In the genomic region with DNA sequence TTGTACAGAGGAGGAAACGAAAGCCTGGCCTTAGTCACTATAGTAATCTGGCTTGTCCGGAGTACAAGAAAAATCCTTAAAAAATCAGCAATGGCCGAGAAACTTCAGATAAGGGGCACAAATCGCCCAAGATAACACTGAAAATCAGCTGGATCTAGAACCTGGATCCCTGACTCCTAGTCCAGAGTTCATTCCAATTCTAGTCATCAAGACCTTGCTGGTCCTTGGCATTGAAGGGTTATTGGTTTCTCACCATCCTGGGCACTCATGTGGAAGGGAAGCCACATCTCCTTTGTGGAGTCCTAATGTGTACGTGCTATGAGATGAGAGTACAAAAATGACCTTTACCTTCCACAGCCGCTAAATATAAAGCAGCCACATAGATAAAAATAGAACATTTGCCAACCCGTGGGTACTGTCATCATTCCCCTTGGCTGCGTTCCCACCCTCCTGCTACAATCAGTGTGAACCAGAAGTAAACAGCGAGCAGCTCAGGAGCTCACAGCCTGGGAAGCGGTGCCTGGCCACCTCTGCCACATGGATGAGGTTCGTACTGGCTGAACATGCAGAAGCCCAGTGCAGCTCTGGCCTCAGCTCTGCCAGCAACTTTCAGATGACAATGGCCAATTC, we compare ENCODE assay signal across 10 cellular contexts.
DNase-seq lines count a peak whose midpoint lies in the region; ATAC-seq lines count a peak whose summit lies in the region.
"Had no signal": no experiment of that assay in that cellular context is flagged by ENCODE, and none has a peak within 500 bp of the region (broad histone marks: within the 10 kb centered on the region; RNA-seq: fewer than 3 reads in every experiment).

No MANE protein-coding gene starts in this region.

- H3K9me3 ChIP-seq in mucosa of stomach (ENCODE audit: control insufficient read depth, low read length) = no peaks in the 10 kb centered on the region

- peaks cover 61% of the 10 kb centered on the region for H3K4me1 ChIP-seq in mucosa of stomach (ENCODE audit: control insufficient read depth, insufficient read depth, low read length)

- H3K27me3 ChIP-seq in mucosa of stomach (ENCODE audit: control insufficient read depth, insufficient read depth, low read length) = no peaks in the 10 kb centered on the region

- H3K27ac ChIP-seq in cingulate gyrus (ENCODE audit: low read depth, low read length) = peak overlapping the region; percentile 73

- H3K9ac ChIP-seq in mucosa of stomach (ENCODE audit: low read length) = peak overlapping the region; percentile 42

- peak; percentile 56 for DNase-seq in A172 (ENCODE audit: low spot score)
- DNase-seq in NCI-H2081 treated with DMSO at 0.1 percent for 48 hours (lab: John Stamatoyannopoulos, UW) = peak; percentile 2
- DNase-seq in activated CD4-positive, alpha-beta T cell treated with anti-CD3 and anti-CD28 coated beads, Interleukin-2, amount 50 U/mL, for 48 hours = no peak
- no peak for DNase-seq in GDM1 (lab: John Stamatoyannopoulos, UW)

- H3K36me3 ChIP-seq in mucosa of stomach (ENCODE audit: control insufficient read depth, insufficient read depth, low read length) = no peaks in the 10 kb centered on the region

- H3K4me3 ChIP-seq in mucosa of stomach (ENCODE audit: low read length) = no peak overlapping the region
- H3K4me3 ChIP-seq: GM12878, GM23338 had no signal

- no peak for ATAC-seq in GM21528 (IDR thresholded peaks at IDR 0.05; ENCODE audit: low FRiP score, unreplicated experiment)
- no peak for ATAC-seq in GM21423 (IDR thresholded peaks at IDR 0.05; ENCODE audit: unreplicated experiment)
- ATAC-seq: GM12878, GM23338 had no signal

Comparison
In these comparisons a context has a peak if more than half of its experiments do, and no peak if none do; other contexts are left out.
1. DNase-seq: peak in A172 (single experiment) and NCI-H2081 treated with DMSO at 0.1 percent for 48 hours (single experiment); none in activated CD4-positive, alpha-beta T cell treated with anti-CD3 and anti-CD28 coated beads, Interleukin-2, amount 50 U/mL, for 48 hours (0 of 2) and GDM1 (single experiment).